ENCODE assay signal across 24 cellular contexts in genomic region chr15:66876731-66877545, GRCh38.
DNase-seq lines count a peak whose midpoint lies in the region; ATAC-seq and TF ChIP-seq lines count a peak whose summit lies in the region.
"Had no signal": no experiment of that assay in that cellular context is flagged by ENCODE, and none has a peak within 500 bp of the region (broad histone marks: within the 10 kb centered on the region; RNA-seq: fewer than 3 reads in every experiment).

No MANE protein-coding gene starts in this region.

- H3K4me1 Mint-ChIP-seq in H9 (peaks cover 5 to 13% of the 10 kb centered on the region in 2 experiments; a peak in 3 of 4 replicates), osteocyte (ENCODE audit: unreplicated experiment) (peaks cover 51% of the 10 kb centered on the region)
- H3K4me1 Mint-ChIP-seq: CD4-positive, CD25-positive, alpha-beta regulatory T cell had no signal

- H3K36me3 ChIP-seq in BLaER1 = no peaks in the 10 kb centered on the region
- no peaks in the 10 kb centered on the region for H3K36me3 ChIP-seq in SJCRH30
- H3K36me3 ChIP-seq: ovary, right lobe of liver had no signal

- H2BK15ac ChIP-seq in H9 (ENCODE audit: low read depth, low read length) = no peak overlapping the region

- no peaks in the 10 kb centered on the region for H3K9me3 Mint-ChIP-seq in H9
- H3K9me3 Mint-ChIP-seq in osteocyte (ENCODE audit: unreplicated experiment) = no peaks in the 10 kb centered on the region
- H3K9me3 Mint-ChIP-seq: IgD-negative memory B cell, naive B cell had no signal

- H3K27me3 Mint-ChIP-seq in H9 (ENCODE audit: low read depth) (no peaks in the 10 kb centered on the region; the same call in none of the 2 replicates), osteocyte (ENCODE audit: unreplicated experiment) (no peaks in the 10 kb centered on the region)

- H3K79me1 ChIP-seq in H9 (ENCODE audit: insufficient read depth, low read depth, low read length, poor library complexity, severe bottlenecking) = no peaks in the 10 kb centered on the region

- H2AFZ ChIP-seq in H9 (ENCODE audit: low read length) = no peak overlapping the region

- no peak for TF ChIP-seq CTCF in H9 (conservative IDR thresholded peaks at IDR 0.05)
- no peak for TF ChIP-seq CTCF in osteocyte (IDR thresholded peaks at IDR 0.05)

- H3K4me3 Mint-ChIP-seq in H9 = no peak overlapping the region
- no peak overlapping the region for H3K4me3 Mint-ChIP-seq in osteocyte (ENCODE audit: unreplicated experiment)
- H3K4me3 Mint-ChIP-seq: CD4-positive, CD25-positive, alpha-beta regulatory T cell had no signal

- H3K56ac ChIP-seq in H9 (ENCODE audit: insufficient read length, low read depth, low read length) = no peak overlapping the region

- H4K91ac ChIP-seq in H9 (ENCODE audit: insufficient read length, low read depth, low read length) = no peak overlapping the region

- H4K8ac ChIP-seq in H9 (replicated peaks; ENCODE audit: insufficient read length, low read depth, low read length) = no peak overlapping the region

- H3K4ac ChIP-seq in H9 (ENCODE audit: low read depth, low read length) = no peak overlapping the region

- H3K4me2 ChIP-seq in BLaER1 (peak overlapping the region; percentile 83), H9 (ENCODE audit: insufficient read depth, insufficient read length, low read length) (no peak overlapping the region)

- H3K27ac ChIP-seq in BLaER1 = no peak overlapping the region
- H3K27ac ChIP-seq in H9 (ENCODE audit: insufficient read length, low read depth, low read length) = no peak overlapping the region
- no peak overlapping the region for H3K27ac ChIP-seq in SJCRH30
- H3K27ac ChIP-seq: ovary, right lobe of liver had no signal

- H3K18ac ChIP-seq in H9 (ENCODE audit: insufficient read length, low read depth, low read length) = no peak overlapping the region

- no peak for ATAC-seq in GM18868 (IDR thresholded peaks at IDR 0.05; ENCODE audit: unreplicated experiment)
- ATAC-seq: activated CD4-positive, CD25-positive, alpha-beta regulatory T cell treated with anti-CD3 and anti-CD28 coated beads, Interleukin-2, amount 50 U/mL, for 24 hours; esophagus mucosa; right lobe of liver had no signal

- H3K9ac ChIP-seq in BLaER1 (no peak overlapping the region), H9 (ENCODE audit: extremely low read depth, insufficient read length, low read length) (no peak overlapping the region)

- no peak overlapping the region for H2BK20ac ChIP-seq in H9 (ENCODE audit: low read depth, low read length, poor library complexity, severe bottlenecking)

- H3K4me3 ChIP-seq in BLaER1 (no peak overlapping the region), SJCRH30 (no peak overlapping the region)
- H3K4me3 ChIP-seq: ovary, right lobe of liver had no signal

- H3K27ac Mint-ChIP-seq in H9 (no peak overlapping the region; a peak in 1 of 7 replicates), osteocyte (ENCODE audit: unreplicated experiment) (no peak overlapping the region)
- H3K27ac Mint-ChIP-seq: CD4-positive, CD25-positive, alpha-beta regulatory T cell; IgD-negative memory B cell had no signal

- H3K9me3 ChIP-seq in BLaER1 = no peaks in the 10 kb centered on the region
- H3K9me3 ChIP-seq in H9 (ENCODE audit: control insufficient read depth, low read depth, low read length) = no peaks in the 10 kb centered on the region
- no peaks in the 10 kb centered on the region for H3K9me3 ChIP-seq in SJCRH30 (replicated peaks)
- H3K9me3 ChIP-seq: ovary, right lobe of liver had no signal

- no peak overlapping the region for H3T11ph ChIP-seq in H9 (ENCODE audit: low read length)

- no CpG with 5 or more reads among the region's 21 CpGs for WGBS in H9 (ENCODE audit: extremely low coverage, insufficient read length, low lambda C conversion rate)

- no peak overlapping the region for H2BK120ac ChIP-seq in H9 (ENCODE audit: low read depth, low read length, poor library complexity, severe bottlenecking)

- H3K79me2 ChIP-seq in H9 (ENCODE audit: insufficient read depth, low read length) = no peaks in the 10 kb centered on the region

- H3K36me3 Mint-ChIP-seq in H9 (ENCODE audit: insufficient read depth in 1 of 3, low read depth in 3 of 3) (no peaks in the 10 kb centered on the region), osteocyte (ENCODE audit: unreplicated experiment) (no peaks in the 10 kb centered on the region)
- H3K36me3 Mint-ChIP-seq: CD4-positive, CD25-positive, alpha-beta regulatory T cell; naive B cell had no signal

- H3K23ac ChIP-seq in H9 (ENCODE audit: insufficient read length, low read depth, low read length) = no peak overlapping the region

- no peaks in the 10 kb centered on the region for H3K23me2 ChIP-seq in H9 (ENCODE audit: insufficient read length, low read depth, low read length, poor library complexity, severe bottlenecking)

- H4K20me1 ChIP-seq in BLaER1 (peaks cover 39% of the 10 kb centered on the region), H9 (ENCODE audit: control insufficient read depth, insufficient read depth, insufficient read length) (no peaks in the 10 kb centered on the region)

- DNase-seq in H9 (no peak), ecto neural progenitor cell (ENCODE audit: low spot score) (peak; percentile 38), osteocyte (ENCODE audit: extremely low spot score, unreplicated experiment) (peak; percentile 48), NCI-H82 treated with DMSO at 0.1 percent for 48 hours (lab: John Stamatoyannopoulos, UW; ENCODE audit: unreplicated experiment) (no peak), SJCRH30 (no peak)
- DNase-seq in activated T-cell treated with anti-CD3 and anti-CD28 coated beads, Interleukin-2, amount 50 U/mL, for 1 hour = no peak
- DNase-seq: activated naive CD4-positive, alpha-beta T cell treated with anti-CD3 and anti-CD28 coated beads, Interleukin-2, amount 50 U/mL, for 16 hours; CD4-positive, CD25-positive, alpha-beta regulatory T cell; cerebellar nuclear complex; DMS 273 treated with DMSO at 0.1 percent for 48 hours; effector CD8-positive, alpha-beta T cell; kidney; naive B cell; NCI-H1417 treated with DMSO at 0.1 percent for 48 hours; NCI-H526; ovary; stimulated activated CD4-positive, alpha-beta T cell treated with anti-CD3 and anti-CD28 coated beads, Interleukin-15, amount 100 ng/mL, for 24 hours; substantia nigra had no signal

- peaks cover 10% of the 10 kb centered on the region; the same call in 1 of the 2 replicates for H3K27me3 ChIP-seq in BLaER1
- H3K27me3 ChIP-seq in H9 (ENCODE audit: insufficient read depth, low read length) = no peaks in the 10 kb centered on the region
- no peaks in the 10 kb centered on the region for H3K27me3 ChIP-seq in SJCRH30
- H3K27me3 ChIP-seq: ovary, right lobe of liver had no signal

- peak overlapping the region; percentile 3; the same call in 1 of the 2 replicates for H3K14ac ChIP-seq in H9 (ENCODE audit: insufficient read depth, low read length)

- H4K5ac ChIP-seq in H9 (ENCODE audit: insufficient read length, low read depth, low read length) = no peak overlapping the region

- H2BK5ac ChIP-seq in H9 (ENCODE audit: insufficient read length, low read length) = no peak overlapping the region

- no peak overlapping the region for H2BK12ac ChIP-seq in H9 (ENCODE audit: insufficient read length, low read depth, low read length)

- no peak overlapping the region for H2AK5ac ChIP-seq in H9 (ENCODE audit: insufficient read length, low read length)

- peaks cover 63% of the 10 kb centered on the region for H3K4me1 ChIP-seq in BLaER1
- H3K4me1 ChIP-seq in H9 (ENCODE audit: insufficient read depth, low read length) = no peaks in the 10 kb centered on the region; the same call in 1 of the 2 replicates
- peaks cover 6% of the 10 kb centered on the region; the same call in 1 of the 2 replicates for H3K4me1 ChIP-seq in SJCRH30
- H3K4me1 ChIP-seq: right lobe of liver had no signal

Comparison
In these comparisons a context has a peak if more than half of its experiments do, and no peak if none do; other contexts are left out.
1. DNase-seq: peak in ecto neural progenitor cell (single experiment) and osteocyte (single experiment); none in H9 (single experiment), activated T-cell treated with anti-CD3 and anti-CD28 coated beads, Interleukin-2, amount 50 U/mL, for 1 hour (single experiment), NCI-H82 treated with DMSO at 0.1 percent for 48 hours (single experiment) and SJCRH30 (0 of 2).